Comparison of ENCODE assay signal across 9 cellular contexts in genomic region chr16:66881560-66881959, GRCh38. TPM values are rescaled to one million over a fixed set of nuclear protein-coding genes. Genes with fewer than 3 reads are reported as not detected.
A peak's percentile ranks its signal among the peaks of the same experiment; 100 is the strongest.
DNase-seq lines count a peak whose midpoint lies in the region; ATAC-seq and TF ChIP-seq lines count a peak whose summit lies in the region.
"Had no signal": no experiment of that assay in that cellular context is flagged by ENCODE, and none has a peak within 500 bp of the region (broad histone marks: within the 10 kb centered on the region; RNA-seq: fewer than 3 reads in every experiment).

No MANE protein-coding gene starts in this region.

- H3K27me3 ChIP-seq in sigmoid colon: no peaks in the 10 kb centered on the region
- H3K27me3 ChIP-seq: adrenal gland had no signal

- DNase-seq in stimulated activated naive CD8-positive, alpha-beta T cell treated with anti-CD3 and anti-CD28 coated beads, Interleukin-15, Interleukin-2, amounts not matched to agents 100 U/mL and 50 U/mL, for 24 hours: no peak
- DNase-seq in astrocyte of the cerebellum (ENCODE audit: low read depth) (no peak), memory B cell (ENCODE audit: low spot score in 2 of 2) (no peak), amniotic stem cell (lab: John Stamatoyannopoulos, UW) (no peak), occipital lobe (lab: John Stamatoyannopoulos, UW) (no peak), sigmoid colon (no peak)

- in situ Hi-C loops in astrocyte of the cerebellum (cut with HindIII; ENCODE audit: low sequenced_read_pairs): no loop called here

- 58 to 81% methylated on average over 2 of the region's 2 CpGs for WGBS in sigmoid colon, 2 donors

- TF ChIP-seq POLR2A in sigmoid colon (IDR thresholded peaks at IDR 0.05): no peak

- H3K36me3 ChIP-seq in sigmoid colon: peaks cover 0 to 25% (median 11%) of the 10 kb centered on the region in 4 donors

- H3K36me3 Mint-ChIP-seq in stimulated activated naive CD8-positive, alpha-beta T cell treated with anti-CD3 and anti-CD28 coated beads, Interleukin-15, Interleukin-2, amounts not matched to agents 100 ng/mL and 50 ng/mL, for 24 hours (ENCODE audit: low read depth): peaks cover 38% of the 10 kb centered on the region
- peaks cover 10% of the 10 kb centered on the region for H3K36me3 Mint-ChIP-seq in memory B cell

- H3K9me3 Mint-ChIP-seq in stimulated activated naive CD8-positive, alpha-beta T cell treated with anti-CD3 and anti-CD28 coated beads, Interleukin-15, Interleukin-2, amounts not matched to agents 100 ng/mL and 50 ng/mL, for 24 hours: peaks cover 5% of the 10 kb centered on the region
- no peaks in the 10 kb centered on the region for H3K9me3 Mint-ChIP-seq in memory B cell

- H3K4me1 ChIP-seq in sigmoid colon: peaks cover 0 to 17% (median 10%) of the 10 kb centered on the region in 4 donors

- intact Hi-C loops in sigmoid colon (cut with DNase I): no loop called here

- peak overlapping the region; percentile 85 for H3K4me3 ChIP-seq in astrocyte of the cerebellum (ENCODE audit: low read depth, low read length)
- peak overlapping the region in 2 of 4 donors; percentile 84 for H3K4me3 ChIP-seq in sigmoid colon

- H3K4me1 Mint-ChIP-seq in stimulated activated naive CD8-positive, alpha-beta T cell treated with anti-CD3 and anti-CD28 coated beads, Interleukin-15, Interleukin-2, amounts not matched to agents 100 ng/mL and 50 ng/mL, for 24 hours (ENCODE audit: low read depth): peaks cover 66% of the 10 kb centered on the region
- peaks cover 9% of the 10 kb centered on the region for H3K4me1 Mint-ChIP-seq in memory B cell

- no peak for ATAC-seq in stimulated activated naive CD8-positive, alpha-beta T cell treated with anti-CD3 and anti-CD28 coated beads, Interleukin-15, Interleukin-2, amounts not matched to agents 100 U/mL and 50 U/mL, for 24 hours
- no peak for ATAC-seq in memory B cell (ENCODE audit: low read depth)
- ATAC-seq in GM19351 (IDR thresholded peaks at IDR 0.05; ENCODE audit: unreplicated experiment): no peak

- no peak for TF ChIP-seq CTCF in astrocyte of the cerebellum (IDR thresholded peaks at IDR 0.05; ENCODE audit: low read depth, low read length, missing control alignments)
- no peak for TF ChIP-seq CTCF in sigmoid colon (IDR thresholded peaks at IDR 0.05)

- TF ChIP-seq EP300 in sigmoid colon (IDR thresholded peaks at IDR 0.05): no peak

- H3K27ac ChIP-seq in sigmoid colon: no peak overlapping the region

- no peak overlapping the region for H3K27ac Mint-ChIP-seq in stimulated activated naive CD8-positive, alpha-beta T cell treated with anti-CD3 and anti-CD28 coated beads, Interleukin-15, Interleukin-2, amounts not matched to agents 100 ng/mL and 50 ng/mL, for 24 hours
- H3K27ac Mint-ChIP-seq in memory B cell: no peak overlapping the region

- H3K27me3 Mint-ChIP-seq in stimulated activated naive CD8-positive, alpha-beta T cell treated with anti-CD3 and anti-CD28 coated beads, Interleukin-15, Interleukin-2, amounts not matched to agents 100 ng/mL and 50 ng/mL, for 24 hours: no peaks in the 10 kb centered on the region
- no peaks in the 10 kb centered on the region for H3K27me3 Mint-ChIP-seq in memory B cell

- peak overlapping the region; percentile 96 for H3K4me3 Mint-ChIP-seq in stimulated activated naive CD8-positive, alpha-beta T cell treated with anti-CD3 and anti-CD28 coated beads, Interleukin-15, Interleukin-2, amounts not matched to agents 100 ng/mL and 50 ng/mL, for 24 hours
- H3K4me3 Mint-ChIP-seq in memory B cell: peak overlapping the region; percentile 39

- H3K9me3 ChIP-seq in sigmoid colon: no peaks in the 10 kb centered on the region
- H3K9me3 ChIP-seq: adrenal gland had no signal

RNA-seq across cellular contexts. Expression of gene PDP2, which starts 1.2 kb away (rescaled TPM):
- total RNA-seq in occipital lobe: 9.2 TPM
- total RNA-seq in sigmoid colon: 1 to 10 TPM; 2.6 to 8.3 (median 4.7) TPM
- 1 to 10 TPM; 3.0 to 6.1 (median 5.1) TPM for polyA plus RNA-seq in sigmoid colon

RNA-seq across cellular contexts. Expression of gene CDH16, which starts 37.1 kb away (rescaled TPM):
- not detected for total RNA-seq in occipital lobe
- not detected for total RNA-seq in sigmoid colon
- polyA plus RNA-seq in sigmoid colon: under 1 TPM in 2 of 3 donors, not detected in 1; 0.19 to 0.60 TPM
- polyA plus RNA-seq: adrenal gland had no signal

RNA-seq across cellular contexts. Expression of gene CA7, which starts 37.3 kb away (rescaled TPM):
- total RNA-seq in occipital lobe: not detected
- 1 to 10 TPM in 1 of 4 donors, not detected in 3; 1.9 TPM for total RNA-seq in sigmoid colon
- polyA plus RNA-seq in sigmoid colon: 100 to 1,000 TPM; 112 to 188 (median 154) TPM
- total RNA-seq: adrenal gland had no signal
- polyA plus RNA-seq: adrenal gland had no signal

RNA-seq across cellular contexts. Expression of gene RRAD, which starts 43.8 kb away (rescaled TPM):
- total RNA-seq in occipital lobe (0.94 TPM), sigmoid colon (10 to 100 TPM; 10.9 to 31.2 (median 16.3) TPM)
- polyA plus RNA-seq in sigmoid colon: 1 to 10 TPM; 1.2 to 5.5 (median 1.8) TPM

RNA-seq across cellular contexts. Expression of gene NAE1, which starts 50.8 kb away (rescaled TPM):
- total RNA-seq in occipital lobe (113 TPM), sigmoid colon (10 to 100 TPM; 34.6 to 58.3 (median 46.9) TPM)
- 10 to 100 TPM; 34.8 to 48.8 (median 35.9) TPM for polyA plus RNA-seq in sigmoid colon
